14 cellular contexts compared by ENCODE assay signal in genomic region chr1:55172272-55172671, GRCh38.
"Had no signal": no experiment of that assay in that cellular context is flagged by ENCODE, and none has a peak within 500 bp of the region (broad histone marks: within the 10 kb centered on the region; RNA-seq: fewer than 3 reads in every experiment).

No MANE protein-coding gene starts in this region.

- H3K27me3 ChIP-seq: colonic mucosa, gastroesophageal sphincter, hepatocyte, ovary, stomach had no signal

- H3K36me3 ChIP-seq: colonic mucosa, ovary had no signal

- H3K4me3 Mint-ChIP-seq: nephron progenitor cell had no signal

- H3K27ac ChIP-seq: colonic mucosa, gastroesophageal sphincter, hepatocyte, ovary, skin epidermis, stomach had no signal

- H3K9me3 Mint-ChIP-seq: activated naive CD4-positive, alpha-beta T cell treated with anti-CD3 and anti-CD28 coated beads, Interleukin-2, amount 50 U/mL, for 72 hours; nephron progenitor cell had no signal

- H3K9me3 ChIP-seq: colonic mucosa, gastroesophageal sphincter, ovary, stomach had no signal

- ATAC-seq: activated CD4-positive, CD25-positive, alpha-beta regulatory T cell treated with anti-CD3 and anti-CD28 coated beads, Interleukin-2, amount 50 U/mL, for 24 hours; activated naive CD4-positive, alpha-beta T cell treated with anti-CD3 and anti-CD28 coated beads, Interleukin-2, amount 50 U/mL, for 72 hours; gastroesophageal sphincter had no signal

- H3K4me1 ChIP-seq: colonic mucosa had no signal

- H3K4me2 ChIP-seq: hepatocyte had no signal

- H2AFZ ChIP-seq: hepatocyte had no signal

- DNase-seq: activated CD4-positive, alpha-beta T cell treated with anti-CD3 and anti-CD28 coated beads, Interleukin-2, amount 50 U/mL, for 4 hours; activated effector memory CD4-positive, alpha-beta T cell treated with Interleukin-2 at 50 U/mL for 16 hours; activated T-cell treated with anti-CD3 and anti-CD28 coated beads, Interleukin-2, amount 50 U/mL, for 1 hour; anterior cingulate cortex; colonic mucosa; mesenchymal stem cell; nephron progenitor cell; ovary; stomach had no signal

- H3K4me3 ChIP-seq: colonic mucosa, gastroesophageal sphincter, hepatocyte, ovary, skin epidermis, stomach had no signal
